ENCODE assay signal across 1 cellular context in the genomic region with DNA sequence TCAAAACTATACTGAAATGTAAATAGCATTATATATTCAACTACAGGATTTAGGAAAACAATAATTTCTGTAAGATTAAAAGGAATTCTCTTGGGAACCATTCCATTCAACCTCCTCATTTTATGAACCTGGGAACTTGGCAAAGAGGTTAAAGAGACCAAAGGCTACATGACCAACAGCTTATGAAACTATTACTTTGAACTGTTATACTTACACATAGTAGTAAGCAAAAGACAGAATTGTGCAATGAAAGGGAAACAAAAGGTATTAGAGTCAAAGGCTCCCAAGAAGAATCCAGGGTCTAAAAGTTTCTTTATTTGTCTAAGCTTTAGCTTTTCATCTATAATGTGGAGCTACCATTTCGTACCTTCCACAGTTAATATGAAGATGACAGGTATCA.
TF ChIP-seq lines count a peak whose summit lies in the region.

No MANE protein-coding gene starts in this region.

TF ChIP-seq in GM12878, 131 proteins besides CTCF, POLR2A, EP300 and RAD21 (continued from another document):
- TF ChIP-seq, protein P1, sequence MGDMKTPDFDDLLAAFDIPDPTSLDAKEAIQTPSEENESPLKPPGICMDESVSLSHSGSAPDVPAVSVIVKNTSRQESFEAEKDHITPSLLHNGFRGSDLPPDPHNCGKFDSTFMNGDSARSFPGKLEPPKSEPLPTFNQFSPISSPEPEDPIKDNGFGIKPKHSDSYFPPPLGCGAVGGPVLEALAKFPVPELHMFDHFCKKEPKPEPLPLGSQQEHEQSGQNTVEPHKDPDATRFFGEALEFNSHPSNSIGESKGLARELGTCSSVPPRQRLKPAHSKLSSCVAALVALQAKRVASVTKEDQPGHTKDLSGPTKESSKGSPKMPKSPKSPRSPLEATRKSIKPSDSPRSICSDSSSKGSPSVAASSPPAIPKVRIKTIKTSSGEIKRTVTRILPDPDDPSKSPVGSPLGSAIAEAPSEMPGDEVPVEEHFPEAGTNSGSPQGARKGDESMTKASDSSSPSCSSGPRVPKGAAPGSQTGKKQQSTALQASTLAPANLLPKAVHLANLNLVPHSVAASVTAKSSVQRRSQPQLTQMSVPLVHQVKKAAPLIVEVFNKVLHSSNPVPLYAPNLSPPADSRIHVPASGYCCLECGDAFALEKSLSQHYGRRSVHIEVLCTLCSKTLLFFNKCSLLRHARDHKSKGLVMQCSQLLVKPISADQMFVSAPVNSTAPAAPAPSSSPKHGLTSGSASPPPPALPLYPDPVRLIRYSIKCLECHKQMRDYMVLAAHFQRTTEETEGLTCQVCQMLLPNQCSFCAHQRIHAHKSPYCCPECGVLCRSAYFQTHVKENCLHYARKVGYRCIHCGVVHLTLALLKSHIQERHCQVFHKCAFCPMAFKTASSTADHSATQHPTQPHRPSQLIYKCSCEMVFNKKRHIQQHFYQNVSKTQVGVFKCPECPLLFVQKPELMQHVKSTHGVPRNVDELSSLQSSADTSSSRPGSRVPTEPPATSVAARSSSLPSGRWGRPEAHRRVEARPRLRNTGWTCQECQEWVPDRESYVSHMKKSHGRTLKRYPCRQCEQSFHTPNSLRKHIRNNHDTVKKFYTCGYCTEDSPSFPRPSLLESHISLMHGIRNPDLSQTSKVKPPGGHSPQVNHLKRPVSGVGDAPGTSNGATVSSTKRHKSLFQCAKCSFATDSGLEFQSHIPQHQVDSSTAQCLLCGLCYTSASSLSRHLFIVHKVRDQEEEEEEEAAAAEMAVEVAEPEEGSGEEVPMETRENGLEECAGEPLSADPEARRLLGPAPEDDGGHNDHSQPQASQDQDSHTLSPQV (IDR thresholded peaks at IDR 0.05): no peak
TF ChIP-seq in GM12878: peak in this region for 0.
